ENCODE assay signal across 7 cellular contexts in genomic region chr14:81211844-81212243, GRCh38. TPM values are rescaled to one million over a fixed set of nuclear protein-coding genes. Genes with fewer than 3 reads are reported as not detected.
DNase-seq lines count a peak whose midpoint lies in the region; ATAC-seq and TF ChIP-seq lines count a peak whose summit lies in the region.

No MANE protein-coding gene starts in this region.

- H3K56ac ChIP-seq in IMR-90 (ENCODE audit: extremely low read depth, insufficient read depth, low read length) = no peak overlapping the region

- intact Hi-C loops in IMR-90 (cut with micrococcal nuclease) = loop anchor here (2.0 kb wide), 1 partner anchor 215 kb away; no protein-coding TSS in a partner anchor
- intact Hi-C loops in activated CD4-positive, alpha-beta memory T cell treated with anti-CD3 and anti-CD28 coated beads for 36 hours (cut with micrococcal nuclease) = no loop called here
- intact Hi-C loops in left ventricle myocardium superior (cut with micrococcal nuclease) = loop anchor here (5.0 kb wide), 1 partner anchor 225 kb away; no protein-coding TSS in a partner anchor
- intact Hi-C loops in upper lobe of right lung (cut with DNase I) = no loop called here

- no peak overlapping the region for H3K14ac ChIP-seq in IMR-90 (replicated peaks; ENCODE audit: low read depth, low read length)

- dilution Hi-C loops in IMR-90 (cut with HindIII; ENCODE audit: low sequenced_read_pairs, unreplicated experiment) = no loop called here

- H3K27ac ChIP-seq in IMR-90 (ENCODE audit: insufficient read depth, low read length) = no peak overlapping the region
- H3K27ac ChIP-seq in upper lobe of right lung = no peak overlapping the region

- no peak overlapping the region for H3K9ac ChIP-seq in IMR-90 (ENCODE audit: low read depth, low read length)

- in situ Hi-C loops in G401 (cut with HindIII; ENCODE audit: low sequenced_read_pairs) (no loop called here), IMR-90 (cut with MboI; ENCODE audit: low sequenced_read_pairs) (no loop called here)

- H3K4me3 ChIP-seq in IMR-90 (ENCODE audit: insufficient read depth, low read depth, low read length) = no peak overlapping the region
- no peak overlapping the region for H3K4me3 ChIP-seq in upper lobe of right lung

- TF ChIP-seq POLR2A in IMR-90 (IDR thresholded peaks at IDR 0.05; ENCODE audit: low read depth, low read length) = no peak

- H4K91ac ChIP-seq in IMR-90 (ENCODE audit: insufficient read depth, low read depth, low read length) = no peak overlapping the region

- H3K23ac ChIP-seq in IMR-90 (ENCODE audit: low read depth, low read length) = no peak overlapping the region

- no peaks in the 10 kb centered on the region for H3K27me3 ChIP-seq in IMR-90 (ENCODE audit: control insufficient read depth, insufficient read depth, low read length)
- no peaks in the 10 kb centered on the region for H3K27me3 ChIP-seq in upper lobe of right lung

- no peak overlapping the region for H3K4me3 Mint-ChIP-seq in activated CD4-positive, alpha-beta memory T cell treated with anti-CD3 and anti-CD28 coated beads for 36 hours

- H3K4me2 ChIP-seq in IMR-90 (ENCODE audit: low read depth, low read length) = no peak overlapping the region

- H3K36me3 Mint-ChIP-seq in activated CD4-positive, alpha-beta memory T cell treated with anti-CD3 and anti-CD28 coated beads for 36 hours = peaks cover 56% of the 10 kb centered on the region

- H3K9me3 ChIP-seq in IMR-90 (ENCODE audit: control insufficient read depth, insufficient read depth, low read length) (no peaks in the 10 kb centered on the region), upper lobe of right lung (no peaks in the 10 kb centered on the region)

- no CpG with 5 or more reads among the region's 2 CpGs for WGBS in IMR-90 (ENCODE audit: extremely low coverage in 2 of 2, insufficient read length in 1 of 2), 2 experiments

- no peak overlapping the region for H2BK20ac ChIP-seq in IMR-90 (ENCODE audit: low read depth, low read length)

- H4K8ac ChIP-seq in IMR-90 (ENCODE audit: low read depth in 2 of 2, low read length in 2 of 2) = no peak overlapping the region

- H2AFZ ChIP-seq in IMR-90 (replicated peaks; ENCODE audit: low read length, poor library complexity) = no peak overlapping the region

- POLR2A ChIA-PET in IMR-90 (lab: Charles Lee; ENCODE audit: unreplicated experiment) = no interaction called here
- POLR2A ChIA-PET in activated CD4-positive, alpha-beta memory T cell treated with anti-CD3 and anti-CD28 coated beads for 36 hours (lab: Charles Lee) = no interaction called here

- H3K36me3 ChIP-seq in IMR-90 (ENCODE audit: control insufficient read depth, insufficient read depth, low read length) (peaks cover 27% of the 10 kb centered on the region), upper lobe of right lung (peaks cover 70% of the 10 kb centered on the region)

- no peaks in the 10 kb centered on the region for H3K9me1 ChIP-seq in IMR-90 (ENCODE audit: insufficient read depth, low read length)

- peaks cover 51% of the 10 kb centered on the region for H3K4me1 Mint-ChIP-seq in activated CD4-positive, alpha-beta memory T cell treated with anti-CD3 and anti-CD28 coated beads for 36 hours (ENCODE audit: low read depth)

- H3K79me1 ChIP-seq in IMR-90 (ENCODE audit: low read depth in 1 of 2, low read length in 2 of 2) = peaks cover 25 to 50% of the 10 kb centered on the region in 2 experiments

- H2BK5ac ChIP-seq in IMR-90 (ENCODE audit: low read depth, low read length, poor library complexity, severe bottlenecking) = no peak overlapping the region

- no peak overlapping the region for H3K27ac Mint-ChIP-seq in activated CD4-positive, alpha-beta memory T cell treated with anti-CD3 and anti-CD28 coated beads for 36 hours

- no peaks in the 10 kb centered on the region for H3K27me3 Mint-ChIP-seq in activated CD4-positive, alpha-beta memory T cell treated with anti-CD3 and anti-CD28 coated beads for 36 hours

- DNase-seq in G401 (ENCODE audit: low spot score) (peak; percentile 25), IMR-90 (peak; percentile 17), left ventricle myocardium superior (peak; percentile 61), upper lobe of right lung (no peak)
- DNase-seq in activated CD4-positive, alpha-beta memory T cell treated with anti-CD3 and anti-CD28 coated beads for 36 hours = peak; percentile 23

- TF ChIP-seq RAD21 in IMR-90 (IDR thresholded peaks at IDR 0.05; ENCODE audit: low read length) = peak; percentile 54

- no peak overlapping the region for H4K5ac ChIP-seq in IMR-90 (ENCODE audit: low read depth, low read length)

- no peaks in the 10 kb centered on the region for H3K9me3 Mint-ChIP-seq in activated CD4-positive, alpha-beta memory T cell treated with anti-CD3 and anti-CD28 coated beads for 36 hours

- H3K4ac ChIP-seq in IMR-90 (ENCODE audit: low read depth, low read length) = no peak overlapping the region

- TF ChIP-seq CTCF in IMR-90 (conservative IDR thresholded peaks at IDR 0.05; ENCODE audit: low read depth, low read length) (peak; percentile 47), upper lobe of right lung (IDR thresholded peaks at IDR 0.05) (peak; percentile 51)

- no peak overlapping the region for H2AK5ac ChIP-seq in IMR-90 (ENCODE audit: low read depth, low read length)

- ATAC-seq in GM19438 (IDR thresholded peaks at IDR 0.05; ENCODE audit: low read depth, unreplicated experiment) = peak; percentile 63
- ATAC-seq in IMR-90 (ENCODE audit: low read depth) = peak; percentile 67
- ATAC-seq in left ventricle myocardium superior = peak; percentile 88
- peak; percentile 76 for ATAC-seq in upper lobe of right lung
- ATAC-seq in GM21717 (IDR thresholded peaks at IDR 0.05; ENCODE audit: unreplicated experiment) = no peak

- CTCF ChIA-PET in IMR-90 (lab: Yijun Ruan, JAX) = no interaction called here
- CTCF ChIA-PET in activated CD4-positive, alpha-beta memory T cell treated with anti-CD3 and anti-CD28 coated beads for 36 hours (lab: Charles Lee) = interaction anchor here (0.5 to 0.7 kb wide), 2 partner anchors 220 to 329 kb away, joined by 3 to 4 read pairs; no protein-coding TSS in a partner anchor

- 0 out of 2 replicates have a peak, but pooled peaks cover 3% of the 10 kb centered on the region for H4K20me1 ChIP-seq in IMR-90 (ENCODE audit: insufficient read depth, low read length)

- BruUV-seq in IMR-90 (replicated peaks; lab: Mats Ljungman, UMichigan) = no TSS peak

- no peak overlapping the region for H3K18ac ChIP-seq in IMR-90 (ENCODE audit: low read depth, low read length)

- H2AK9ac ChIP-seq in IMR-90 (replicated peaks; ENCODE audit: low read depth, low read length, poor library complexity) = no peak overlapping the region

- no peak overlapping the region for H2BK15ac ChIP-seq in IMR-90 (ENCODE audit: low read depth, low read length)

- no peak overlapping the region for H2BK120ac ChIP-seq in IMR-90 (ENCODE audit: low read depth, low read length)

- H3K4me1 ChIP-seq in IMR-90 (ENCODE audit: control insufficient read depth, insufficient read depth, low read length) = peaks cover 2% of the 10 kb centered on the region; the same call in 1 of the 2 replicates
- no peaks in the 10 kb centered on the region for H3K4me1 ChIP-seq in upper lobe of right lung

TF ChIP-seq in IMR-90, 13 proteins besides CTCF, POLR2A, EP300 and RAD21:
- TF ChIP-seq SMC3 (IDR thresholded peaks at IDR 0.05; ENCODE audit: low read depth, low read length) (peak; percentile 38; the same call in 1 of the 2 replicates), BHLHE40 (IDR thresholded peaks at IDR 0.05; ENCODE audit: low read depth, low read length) (no peak)

RNA-seq across cellular contexts. Expression of gene GTF2A1, which starts 8.9 kb away (rescaled TPM):
- total RNA-seq in G401 (2014; rRNA removed; shearing (Covaris generic)) = 20.8 and 31.3 TPM in 2 replicates
- total RNA-seq in IMR-90 (2012; rRNA removed) (41.9 and 60.4 TPM in 2 replicates), left ventricle myocardium superior (18.9 TPM), upper lobe of right lung (24.0 TPM)
- polyA plus RNA-seq in IMR-90 (2012; rRNA removed) = 16.0 and 16.7 TPM in 2 replicates
- polyA plus RNA-seq in IMR-90 (2012; cell fraction: cytosol; rRNA removed) = 2.1 and 5.9 TPM in 2 replicates
- 2.7 and 5.9 TPM in 2 replicates for polyA plus RNA-seq in IMR-90 (2012; cell fraction: nucleus; rRNA removed; ENCODE audit: low replicate concordance)
- 10 to 100 TPM; 38.9 to 40.1 TPM for total RNA-seq in activated CD4-positive, alpha-beta memory T cell treated with anti-CD3 and anti-CD28 coated beads for 36 hours

Comparison
In these comparisons a context has a peak if more than half of its experiments do, and no peak if none do; other contexts are left out.
1. intact Hi-C loops: an anchor here in IMR-90 (2.0 kb wide) and left ventricle myocardium superior (5.0 kb wide); none called in activated CD4-positive, alpha-beta memory T cell treated with anti-CD3 and anti-CD28 coated beads for 36 hours and upper lobe of right lung.